In the genomic region with DNA sequence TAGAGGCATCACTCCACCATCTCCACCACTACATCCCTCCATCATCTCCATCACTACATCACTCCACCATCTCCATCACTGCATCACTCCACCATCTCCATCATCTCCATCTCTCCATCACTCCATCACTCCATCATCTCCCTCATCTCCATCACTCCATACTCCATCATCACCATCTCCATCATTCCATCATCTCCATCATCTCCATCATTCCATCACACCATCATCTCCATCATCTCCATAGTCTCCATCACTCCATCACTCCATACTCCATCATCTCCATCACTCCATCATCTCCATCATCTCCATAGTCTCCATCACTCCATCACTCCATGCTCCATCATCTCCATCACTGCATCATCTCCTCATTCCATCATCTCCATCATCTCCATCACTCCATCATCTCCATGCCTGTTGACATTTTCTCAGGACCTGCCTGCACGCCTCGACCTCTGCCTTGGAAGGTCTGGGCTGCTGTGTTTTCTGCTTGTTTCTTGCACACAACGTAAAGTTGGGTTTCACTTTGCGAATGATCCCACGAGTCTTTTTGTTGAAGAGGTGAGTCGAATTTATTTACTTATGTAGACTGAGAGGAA, we compare ENCODE assay signal across 1 cellular context.
TF ChIP-seq lines count a peak whose summit lies in the region.

No MANE protein-coding gene starts in this region.

TF ChIP-seq in H1, 55 proteins besides CTCF, POLR2A, EP300 and RAD21:
- TF ChIP-seq CHD2 (IDR thresholded peaks at IDR 0.05; ENCODE audit: low read length): no peak
- no peak for TF ChIP-seq SP4 (IDR thresholded peaks at IDR 0.05; ENCODE audit: low read length)
- no peak for TF ChIP-seq GABPA (IDR thresholded peaks at IDR 0.05; ENCODE audit: borderline replicate concordance, insufficient read depth, low read length)
- TF ChIP-seq PHF8 (conservative IDR thresholded peaks at IDR 0.05; ENCODE audit: low read depth, low read length): no peak
- TF ChIP-seq SIRT6 (IDR thresholded peaks at IDR 0.05; ENCODE audit: low read length): no peak
- no peak for TF ChIP-seq CHD1 (IDR thresholded peaks at IDR 0.05; ENCODE audit: low read depth, low read length)
- TF ChIP-seq, protein P1, sequence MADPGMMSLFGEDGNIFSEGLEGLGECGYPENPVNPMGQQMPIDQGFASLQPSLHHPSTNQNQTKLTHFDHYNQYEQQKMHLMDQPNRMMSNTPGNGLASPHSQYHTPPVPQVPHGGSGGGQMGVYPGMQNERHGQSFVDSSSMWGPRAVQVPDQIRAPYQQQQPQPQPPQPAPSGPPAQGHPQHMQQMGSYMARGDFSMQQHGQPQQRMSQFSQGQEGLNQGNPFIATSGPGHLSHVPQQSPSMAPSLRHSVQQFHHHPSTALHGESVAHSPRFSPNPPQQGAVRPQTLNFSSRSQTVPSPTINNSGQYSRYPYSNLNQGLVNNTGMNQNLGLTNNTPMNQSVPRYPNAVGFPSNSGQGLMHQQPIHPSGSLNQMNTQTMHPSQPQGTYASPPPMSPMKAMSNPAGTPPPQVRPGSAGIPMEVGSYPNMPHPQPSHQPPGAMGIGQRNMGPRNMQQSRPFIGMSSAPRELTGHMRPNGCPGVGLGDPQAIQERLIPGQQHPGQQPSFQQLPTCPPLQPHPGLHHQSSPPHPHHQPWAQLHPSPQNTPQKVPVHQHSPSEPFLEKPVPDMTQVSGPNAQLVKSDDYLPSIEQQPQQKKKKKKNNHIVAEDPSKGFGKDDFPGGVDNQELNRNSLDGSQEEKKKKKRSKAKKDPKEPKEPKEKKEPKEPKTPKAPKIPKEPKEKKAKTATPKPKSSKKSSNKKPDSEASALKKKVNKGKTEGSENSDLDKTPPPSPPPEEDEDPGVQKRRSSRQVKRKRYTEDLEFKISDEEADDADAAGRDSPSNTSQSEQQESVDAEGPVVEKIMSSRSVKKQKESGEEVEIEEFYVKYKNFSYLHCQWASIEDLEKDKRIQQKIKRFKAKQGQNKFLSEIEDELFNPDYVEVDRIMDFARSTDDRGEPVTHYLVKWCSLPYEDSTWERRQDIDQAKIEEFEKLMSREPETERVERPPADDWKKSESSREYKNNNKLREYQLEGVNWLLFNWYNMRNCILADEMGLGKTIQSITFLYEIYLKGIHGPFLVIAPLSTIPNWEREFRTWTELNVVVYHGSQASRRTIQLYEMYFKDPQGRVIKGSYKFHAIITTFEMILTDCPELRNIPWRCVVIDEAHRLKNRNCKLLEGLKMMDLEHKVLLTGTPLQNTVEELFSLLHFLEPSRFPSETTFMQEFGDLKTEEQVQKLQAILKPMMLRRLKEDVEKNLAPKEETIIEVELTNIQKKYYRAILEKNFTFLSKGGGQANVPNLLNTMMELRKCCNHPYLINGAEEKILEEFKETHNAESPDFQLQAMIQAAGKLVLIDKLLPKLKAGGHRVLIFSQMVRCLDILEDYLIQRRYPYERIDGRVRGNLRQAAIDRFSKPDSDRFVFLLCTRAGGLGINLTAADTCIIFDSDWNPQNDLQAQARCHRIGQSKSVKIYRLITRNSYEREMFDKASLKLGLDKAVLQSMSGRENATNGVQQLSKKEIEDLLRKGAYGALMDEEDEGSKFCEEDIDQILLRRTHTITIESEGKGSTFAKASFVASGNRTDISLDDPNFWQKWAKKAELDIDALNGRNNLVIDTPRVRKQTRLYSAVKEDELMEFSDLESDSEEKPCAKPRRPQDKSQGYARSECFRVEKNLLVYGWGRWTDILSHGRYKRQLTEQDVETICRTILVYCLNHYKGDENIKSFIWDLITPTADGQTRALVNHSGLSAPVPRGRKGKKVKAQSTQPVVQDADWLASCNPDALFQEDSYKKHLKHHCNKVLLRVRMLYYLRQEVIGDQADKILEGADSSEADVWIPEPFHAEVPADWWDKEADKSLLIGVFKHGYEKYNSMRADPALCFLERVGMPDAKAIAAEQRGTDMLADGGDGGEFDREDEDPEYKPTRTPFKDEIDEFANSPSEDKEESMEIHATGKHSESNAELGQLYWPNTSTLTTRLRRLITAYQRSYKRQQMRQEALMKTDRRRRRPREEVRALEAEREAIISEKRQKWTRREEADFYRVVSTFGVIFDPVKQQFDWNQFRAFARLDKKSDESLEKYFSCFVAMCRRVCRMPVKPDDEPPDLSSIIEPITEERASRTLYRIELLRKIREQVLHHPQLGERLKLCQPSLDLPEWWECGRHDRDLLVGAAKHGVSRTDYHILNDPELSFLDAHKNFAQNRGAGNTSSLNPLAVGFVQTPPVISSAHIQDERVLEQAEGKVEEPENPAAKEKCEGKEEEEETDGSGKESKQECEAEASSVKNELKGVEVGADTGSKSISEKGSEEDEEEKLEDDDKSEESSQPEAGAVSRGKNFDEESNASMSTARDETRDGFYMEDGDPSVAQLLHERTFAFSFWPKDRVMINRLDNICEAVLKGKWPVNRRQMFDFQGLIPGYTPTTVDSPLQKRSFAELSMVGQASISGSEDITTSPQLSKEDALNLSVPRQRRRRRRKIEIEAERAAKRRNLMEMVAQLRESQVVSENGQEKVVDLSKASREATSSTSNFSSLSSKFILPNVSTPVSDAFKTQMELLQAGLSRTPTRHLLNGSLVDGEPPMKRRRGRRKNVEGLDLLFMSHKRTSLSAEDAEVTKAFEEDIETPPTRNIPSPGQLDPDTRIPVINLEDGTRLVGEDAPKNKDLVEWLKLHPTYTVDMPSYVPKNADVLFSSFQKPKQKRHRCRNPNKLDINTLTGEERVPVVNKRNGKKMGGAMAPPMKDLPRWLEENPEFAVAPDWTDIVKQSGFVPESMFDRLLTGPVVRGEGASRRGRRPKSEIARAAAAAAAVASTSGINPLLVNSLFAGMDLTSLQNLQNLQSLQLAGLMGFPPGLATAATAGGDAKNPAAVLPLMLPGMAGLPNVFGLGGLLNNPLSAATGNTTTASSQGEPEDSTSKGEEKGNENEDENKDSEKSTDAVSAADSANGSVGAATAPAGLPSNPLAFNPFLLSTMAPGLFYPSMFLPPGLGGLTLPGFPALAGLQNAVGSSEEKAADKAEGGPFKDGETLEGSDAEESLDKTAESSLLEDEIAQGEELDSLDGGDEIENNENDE (IDR thresholded peaks at IDR 0.05; ENCODE audit: insufficient replicate concordance, low read length): no peak
- TF ChIP-seq, protein P2, sequence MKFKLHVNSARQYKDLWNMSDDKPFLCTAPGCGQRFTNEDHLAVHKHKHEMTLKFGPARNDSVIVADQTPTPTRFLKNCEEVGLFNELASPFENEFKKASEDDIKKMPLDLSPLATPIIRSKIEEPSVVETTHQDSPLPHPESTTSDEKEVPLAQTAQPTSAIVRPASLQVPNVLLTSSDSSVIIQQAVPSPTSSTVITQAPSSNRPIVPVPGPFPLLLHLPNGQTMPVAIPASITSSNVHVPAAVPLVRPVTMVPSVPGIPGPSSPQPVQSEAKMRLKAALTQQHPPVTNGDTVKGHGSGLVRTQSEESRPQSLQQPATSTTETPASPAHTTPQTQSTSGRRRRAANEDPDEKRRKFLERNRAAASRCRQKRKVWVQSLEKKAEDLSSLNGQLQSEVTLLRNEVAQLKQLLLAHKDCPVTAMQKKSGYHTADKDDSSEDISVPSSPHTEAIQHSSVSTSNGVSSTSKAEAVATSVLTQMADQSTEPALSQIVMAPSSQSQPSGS (IDR thresholded peaks at IDR 0.05; ENCODE audit: low read length): no peak
- TF ChIP-seq JUND (IDR thresholded peaks at IDR 0.05; ENCODE audit: low read length): no peak
- no peak for TF ChIP-seq KDM5A (IDR thresholded peaks at IDR 0.05; ENCODE audit: low read length)
- no peak for TF ChIP-seq GTF2F1 (IDR thresholded peaks at IDR 0.05; ENCODE audit: borderline replicate concordance, low read depth, low read length)
- TF ChIP-seq SIN3A (conservative IDR thresholded peaks at IDR 0.05 in 1 of 2, IDR thresholded peaks at IDR 0.05 in 1 of 2; ENCODE audit: low read depth in 1 of 2, low read length in 2 of 2): no peak
- TF ChIP-seq BRCA1 (IDR thresholded peaks at IDR 0.05; ENCODE audit: low read depth, low read length): no peak
- TF ChIP-seq NANOG (IDR thresholded peaks at IDR 0.05; ENCODE audit: insufficient read depth, low read depth, low read length, poor library complexity, severe bottlenecking): no peak
- no peak for TF ChIP-seq BACH1 (IDR thresholded peaks at IDR 0.05; ENCODE audit: low read length)
- TF ChIP-seq KDM4A (IDR thresholded peaks at IDR 0.05; ENCODE audit: low read depth, low read length, severe bottlenecking): no peak
- no peak for TF ChIP-seq HDAC6 (IDR thresholded peaks at IDR 0.05; ENCODE audit: low read depth, low read length)
- TF ChIP-seq TAF1 (IDR thresholded peaks at IDR 0.05; ENCODE audit: low read depth, low read length): no peak
- TF ChIP-seq YY1 (IDR thresholded peaks at IDR 0.05; ENCODE audit: low read depth, low read length): no peak
